ENCODE assay signal across 30 cellular contexts in genomic region chr14:50862171-50862570, GRCh38. TPM values are rescaled to one million over a fixed set of nuclear protein-coding genes. Genes with fewer than 3 reads are reported as not detected.
DNase-seq lines count a peak whose midpoint lies in the region; TF ChIP-seq lines count a peak whose summit lies in the region.
"Had no signal": no experiment of that assay in that cellular context is flagged by ENCODE, and none has a peak within 500 bp of the region (broad histone marks: within the 10 kb centered on the region; RNA-seq: fewer than 3 reads in every experiment).

No MANE protein-coding gene starts in this region.

- peaks cover 29% of the 10 kb centered on the region for H3K27me3 Mint-ChIP-seq in activated CD4-positive, alpha-beta T cell treated with anti-CD3 and anti-CD28 coated beads, Interleukin-2, amount 10 ng/mL, durations not matched to agents 7 days and 5 days

- TF ChIP-seq CTCF in colonic mucosa (IDR thresholded peaks at IDR 0.05) (no peak), tibial artery (IDR thresholded peaks at IDR 0.05) (no peak)

- peak overlapping the region; percentile 34 for H3K27ac Mint-ChIP-seq in activated CD4-positive, alpha-beta T cell treated with anti-CD3 and anti-CD28 coated beads, Interleukin-2, amount 10 ng/mL, durations not matched to agents 7 days and 5 days
- H3K27ac Mint-ChIP-seq: activated CD4-positive, alpha-beta memory T cell treated with anti-CD3 and anti-CD28 coated beads for 36 hours; activated naive CD4-positive, alpha-beta T cell treated with anti-CD3 and anti-CD28 coated beads, Interleukin-2, amount 10 ng/mL, durations not matched to agents 7 days and 5 days; CD4-positive, alpha-beta T cell; progenitor cell of endocrine pancreas had no signal

- H3K27ac ChIP-seq in colonic mucosa (no peak overlapping the region), tibial artery (no peak overlapping the region)
- H3K27ac ChIP-seq: Peyer's patch, testis, vagina had no signal

- H3K4me3 ChIP-seq in skeletal muscle cell (ENCODE audit: low read depth, low read length), result no peak overlapping the region
- H3K4me3 ChIP-seq in colonic mucosa, result no peak overlapping the region
- H3K4me3 ChIP-seq in tibial artery, result no peak overlapping the region
- H3K4me3 ChIP-seq: Peyer's patch, testis, vagina had no signal

- intact Hi-C loops in colonic mucosa (cut with DNase I), result no loop called here
- intact Hi-C loops in tibial artery (cut with DNase I; ENCODE audit: low total_unique reads), result no loop called here

- H3K36me3 ChIP-seq in colonic mucosa (no peaks in the 10 kb centered on the region), tibial artery (no peaks in the 10 kb centered on the region)
- H3K36me3 ChIP-seq: Peyer's patch, vagina had no signal

- H3K4me1 Mint-ChIP-seq in activated CD4-positive, alpha-beta T cell treated with anti-CD3 and anti-CD28 coated beads, Interleukin-2, amount 10 ng/mL, durations not matched to agents 7 days and 5 days, result peaks cover 18% of the 10 kb centered on the region

- H3K9ac ChIP-seq in colonic mucosa (ENCODE audit: low read depth in 2 of 2, low read length in 2 of 2), result no peak overlapping the region

- H3K9me3 ChIP-seq in colonic mucosa (no peaks in the 10 kb centered on the region), tibial artery (no peaks in the 10 kb centered on the region)
- H3K9me3 ChIP-seq: Peyer's patch, testis, vagina had no signal

- H3K36me3 Mint-ChIP-seq in activated CD4-positive, alpha-beta T cell treated with anti-CD3 and anti-CD28 coated beads, Interleukin-2, amount 10 ng/mL, durations not matched to agents 7 days and 5 days (ENCODE audit: low read depth), result no peaks in the 10 kb centered on the region
- H3K36me3 Mint-ChIP-seq: activated CD4-positive, alpha-beta memory T cell treated with anti-CD3 and anti-CD28 coated beads for 36 hours; activated naive CD4-positive, alpha-beta T cell treated with anti-CD3 and anti-CD28 coated beads, Interleukin-2, amount 10 ng/mL, durations not matched to agents 7 days and 5 days; IgD-negative memory B cell had no signal

- POLR2A ChIA-PET in activated CD4-positive, alpha-beta T cell treated with anti-CD3 and anti-CD28 coated beads, Interleukin-2, amount 10 ng/mL, durations not matched to agents 7 days and 5 days (lab: Charles Lee), result no interaction called here

- CTCF ChIA-PET in activated CD4-positive, alpha-beta T cell treated with anti-CD3 and anti-CD28 coated beads, Interleukin-2, amount 10 ng/mL, durations not matched to agents 7 days and 5 days (lab: Charles Lee), result no interaction called here

- no peak for DNase-seq in activated CD4-positive, alpha-beta T cell treated with anti-CD3 and anti-CD28 coated beads, Interleukin-2, amount 10 ng/mL, durations not matched to agents 7 days and 5 days
- DNase-seq in activated CD4-positive, alpha-beta T cell treated with anti-CD3 and anti-CD28 coated beads, Interleukin-2, amount 50 U/mL, for 4 hours, result no peak
- DNase-seq in amniotic epithelial cell (ENCODE audit: low read depth), result peak; percentile 76
- peak; percentile 77 for DNase-seq in iris pigment epithelial cell (ENCODE audit: low read depth)
- peak; percentile 33 for DNase-seq in skeletal muscle cell (ENCODE audit: low read depth)
- no peak for DNase-seq in GDM1 (lab: John Stamatoyannopoulos, UW)
- no peak for DNase-seq in colonic mucosa
- DNase-seq in tibial artery, result no peak
- DNase-seq: activated CD4-positive, alpha-beta memory T cell treated with anti-CD3 and anti-CD28 coated beads for 36 hours; activated CD8-positive, alpha-beta memory T cell treated with anti-CD3 and anti-CD28 coated beads, Interleukin-2, amount 50 U/mL, for 4 hours; activated naive CD4-positive, alpha-beta T cell treated with anti-CD3 and anti-CD28 coated beads, Interleukin-2, amount 10 ng/mL, durations not matched to agents 7 days and 5 days; AML-193; anterior cingulate cortex; CD4-positive, alpha-beta T cell; dermis blood vessel endothelial cell; kidney; NCI-H2029; NCI-H2227 treated with DMSO at 0.1 percent for 48 hours; NCI-H526 treated with DMSO at 0.1 percent for 48 hours; Peyer's patch; SHP77 treated with DMSO at 0.1 percent for 48 hours; stimulated activated naive CD4-positive, alpha-beta T cell treated with Interleukin-2 at 50 U/mL for 16 hours; SW 1271; testis had no signal

- no peak overlapping the region for H3K4me3 Mint-ChIP-seq in activated CD4-positive, alpha-beta T cell treated with anti-CD3 and anti-CD28 coated beads, Interleukin-2, amount 10 ng/mL, durations not matched to agents 7 days and 5 days
- H3K4me3 Mint-ChIP-seq: activated CD4-positive, alpha-beta memory T cell treated with anti-CD3 and anti-CD28 coated beads for 36 hours; activated naive CD4-positive, alpha-beta T cell treated with anti-CD3 and anti-CD28 coated beads, Interleukin-2, amount 10 ng/mL, durations not matched to agents 7 days and 5 days; IgD-negative memory B cell had no signal

- H3K4me1 ChIP-seq in colonic mucosa, result no peaks in the 10 kb centered on the region
- H3K4me1 ChIP-seq in tibial artery, result peaks cover 0 to 9% (median 2%) of the 10 kb centered on the region in 4 donors
- H3K4me1 ChIP-seq: testis had no signal

- H3K9me3 Mint-ChIP-seq in activated CD4-positive, alpha-beta T cell treated with anti-CD3 and anti-CD28 coated beads, Interleukin-2, amount 10 ng/mL, durations not matched to agents 7 days and 5 days, result no peaks in the 10 kb centered on the region
- H3K9me3 Mint-ChIP-seq: activated CD4-positive, alpha-beta memory T cell treated with anti-CD3 and anti-CD28 coated beads for 36 hours; activated naive CD4-positive, alpha-beta T cell treated with anti-CD3 and anti-CD28 coated beads, Interleukin-2, amount 10 ng/mL, durations not matched to agents 7 days and 5 days; CD4-positive, alpha-beta T cell; IgD-negative memory B cell had no signal

- H3K27me3 ChIP-seq in colonic mucosa (no peaks in the 10 kb centered on the region), tibial artery (no peaks in the 10 kb centered on the region)
- H3K27me3 ChIP-seq: Peyer's patch, testis, vagina had no signal

RNA-seq across cellular contexts. Expression of gene ABHD12B, which starts 9.7 kb away (rescaled TPM):
- total RNA-seq in activated CD4-positive, alpha-beta T cell treated with anti-CD3 and anti-CD28 coated beads, Interleukin-2, amount 10 ng/mL, durations not matched to agents 7 days and 5 days, result not detected
- 10 to 100 TPM; 11.0 to 20.7 TPM for total RNA-seq in colonic mucosa
- total RNA-seq: A172; activated CD4-positive, alpha-beta memory T cell treated with anti-CD3 and anti-CD28 coated beads for 36 hours; cardiac septum; CD4-positive, alpha-beta T cell; Daoy; dermis blood vessel endothelial cell; kidney; Peyer's patch; progenitor cell of endocrine pancreas; vagina had no signal

RNA-seq across cellular contexts. Expression of gene NIN, which starts 31.2 kb away (rescaled TPM):
- total RNA-seq in activated CD4-positive, alpha-beta T cell treated with anti-CD3 and anti-CD28 coated beads, Interleukin-2, amount 10 ng/mL, durations not matched to agents 7 days and 5 days, result 10 to 100 TPM; 94.5 to 95.2 TPM
- 10 to 100 TPM; 13.7 to 19.8 TPM for total RNA-seq in colonic mucosa

Comparison
In these comparisons a context has a peak if more than half of its experiments do, and no peak if none do; other contexts are left out.
1. DNase-seq: peak in amniotic epithelial cell (single experiment), iris pigment epithelial cell (single experiment) and skeletal muscle cell (single experiment); none in activated CD4-positive, alpha-beta T cell treated with anti-CD3 and anti-CD28 coated beads, Interleukin-2, amount 10 ng/mL, durations not matched to agents 7 days and 5 days (single experiment), activated CD4-positive, alpha-beta T cell treated with anti-CD3 and anti-CD28 coated beads, Interleukin-2, amount 50 U/mL, for 4 hours (0 of 2), GDM1 (single experiment), colonic mucosa (single experiment) and tibial artery (0 of 2).
2. RNA of gene ABHD12B, which starts 9.7 kb away (total RNA-seq): 11.0 to 20.7 TPM in colonic mucosa; not detected in activated CD4-positive, alpha-beta T cell treated with anti-CD3 and anti-CD28 coated beads, Interleukin-2, amount 10 ng/mL, durations not matched to agents 7 days and 5 days; every median in the first group is over 10 times any median in the second.
3. RNA of gene NIN, which starts 31.2 kb away (total RNA-seq): 94.5 to 95.2 TPM in activated CD4-positive, alpha-beta T cell treated with anti-CD3 and anti-CD28 coated beads, Interleukin-2, amount 10 ng/mL, durations not matched to agents 7 days and 5 days; 13.7 to 19.8 TPM in colonic mucosa; every median in the first group is over 4 times any median in the second.